ENCODE assay signal across 1 cellular context in the genomic region with DNA sequence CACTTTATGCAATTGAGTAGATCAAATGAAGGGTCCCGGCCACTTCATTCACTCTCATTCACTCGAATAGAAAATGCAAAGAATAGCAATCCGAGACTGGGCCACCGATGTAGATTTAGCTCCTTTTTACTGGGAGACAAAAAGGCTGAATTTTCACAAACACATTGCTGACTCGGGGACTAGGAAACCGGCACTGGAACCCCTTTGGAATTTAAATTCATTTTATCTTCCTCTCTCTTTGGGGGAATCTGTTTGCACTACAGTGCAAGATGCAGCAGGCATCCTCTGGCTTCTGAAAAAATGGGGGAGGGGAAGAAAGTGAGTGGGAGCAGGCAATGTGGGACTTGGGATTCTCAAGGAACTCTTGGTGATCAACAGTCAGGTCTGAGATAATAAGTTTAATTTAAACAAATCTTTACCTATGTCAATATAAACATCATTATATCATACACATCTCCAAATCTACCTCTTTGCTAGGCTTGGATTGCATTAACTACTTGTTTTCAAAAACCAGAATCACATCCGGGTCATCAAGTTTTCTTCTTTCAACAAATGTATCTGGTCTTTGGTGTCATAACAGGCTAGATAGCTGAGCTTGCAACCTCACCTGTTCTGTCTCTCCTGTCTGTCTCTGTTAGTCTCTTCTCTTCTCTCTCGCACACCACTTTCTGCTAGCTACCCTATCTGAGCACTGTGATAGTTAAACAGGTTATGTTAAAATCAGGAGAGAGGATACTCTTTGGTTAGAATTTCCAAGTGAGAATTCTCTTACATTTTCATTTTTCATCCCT.
TF ChIP-seq lines count a peak whose summit lies in the region.

No MANE protein-coding gene starts in this region.

TF ChIP-seq in GM23338, 12 proteins besides CTCF, POLR2A, EP300 and RAD21 (continued from another document):
- TF ChIP-seq ETS1 (IDR thresholded peaks at IDR 0.05): no peak
